1 cellular context compared by ENCODE assay signal in genomic region chr19:19432732-19433131, GRCh38.
A peak's percentile ranks its signal among the peaks of the same experiment; 100 is the strongest.
TF ChIP-seq lines count a peak whose summit lies in the region.

No MANE protein-coding gene starts in this region.

TF ChIP-seq in HEK293, 187 proteins besides CTCF, POLR2A, EP300 and RAD21:
- peak; percentile 85 for TF ChIP-seq ZNF449 (tag by site-specific recombination; IDR thresholded peaks at IDR 0.05)
- TF ChIP-seq GFI1B (tag by site-specific recombination; IDR thresholded peaks at IDR 0.05) = no peak
